In genomic region chr10:13095094-13095493, GRCh38 we compare ENCODE assay signal across 22 cellular contexts.
"Had no signal": no experiment of that assay in that cellular context is flagged by ENCODE, and none has a peak within 500 bp of the region (broad histone marks: within the 10 kb centered on the region; RNA-seq: fewer than 3 reads in every experiment).

No MANE protein-coding gene starts in this region.

- H3K36me3 ChIP-seq: colonic mucosa, esophagus squamous epithelium, gastrocnemius medialis, heart right ventricle, neutrophil, tibial nerve had no signal

- H3K27ac ChIP-seq: colonic mucosa, esophagus squamous epithelium, gastrocnemius medialis, heart right ventricle, neutrophil, psoas muscle, skin epidermis, testis, tibial nerve had no signal

- ATAC-seq: gastrocnemius medialis; heart right ventricle; left lobe of liver; mucosa of descending colon; naive thymus-derived CD8-positive, alpha-beta T cell; psoas muscle; sciatic nerve; stimulated activated naive B cell treated with anti-CD40 and anti-IgM and Interleukin-4, amounts not matched to agents 10 μg/mL and 1 μg/mL and 100 μg/mL, for 72 hours; stimulated activated naive CD8-positive, alpha-beta T cell treated with anti-CD3 and anti-CD28 coated beads, Interleukin-15, amount 100 ng/mL, for 72 hours had no signal

- H3K4me1 ChIP-seq: colonic mucosa, psoas muscle had no signal

- H3K27me3 ChIP-seq: colonic mucosa, esophagus squamous epithelium, gastrocnemius medialis, heart right ventricle, testis, tibial nerve had no signal

- H3K9me3 ChIP-seq: colonic mucosa, esophagus squamous epithelium, gastrocnemius medialis, heart right ventricle, mucosa of descending colon, neutrophil, psoas muscle, testis, tibial nerve had no signal

- DNase-seq: colonic mucosa; dermis blood vessel endothelial cell; esophagus squamous epithelium; gastrocnemius medialis; heart right ventricle; hypothalamus; islet precursor cell; mammary epithelial cell; mucosa of descending colon; naive thymus-derived CD8-positive, alpha-beta T cell; psoas muscle; retina; stimulated activated CD4-positive, alpha-beta T cell treated with anti-CD3 and anti-CD28 coated beads, Interleukin-2, amount 100 ng/mL, for 24 hours; stimulated activated CD4-positive, alpha-beta T cell treated with anti-CD3 and anti-CD28 coated beads, Interleukin-4, amount 100 ng/mL, for 4 hours; stimulated activated naive B cell treated with anti-CD40 and anti-IgM and Interleukin-4, amounts not matched to agents 10 μg/mL and 1 μg/mL and 100 μg/mL, for 72 hours; stimulated activated naive CD8-positive, alpha-beta T cell treated with anti-CD3 and anti-CD28 coated beads, Interleukin-15, amount 100 ng/mL, for 72 hours; testis had no signal

- H3K4me3 ChIP-seq: colonic mucosa, esophagus squamous epithelium, gastrocnemius medialis, heart right ventricle, mucosa of descending colon, psoas muscle, skin epidermis, testis, tibial nerve had no signal
